In the genomic region with DNA sequence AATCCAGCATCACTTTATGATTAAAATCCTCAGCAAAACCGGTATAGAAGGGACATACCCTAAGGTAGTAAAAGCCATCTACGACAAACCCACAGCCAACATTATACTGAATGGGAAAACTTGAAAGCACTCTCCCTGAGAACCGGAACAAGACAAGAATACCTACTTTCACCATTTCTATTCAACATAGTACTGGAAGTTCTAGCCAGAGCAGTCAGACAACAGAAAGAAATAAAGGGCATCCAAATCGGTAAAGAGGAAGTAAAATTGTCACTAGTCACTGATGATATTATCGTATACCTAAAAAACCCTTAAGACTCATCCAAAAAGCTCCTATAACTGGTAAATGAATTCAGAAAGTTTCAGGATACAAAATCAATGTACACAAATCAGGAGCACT, we compare ENCODE assay signal across 28 cellular contexts.
"Had no signal": no experiment of that assay in that cellular context is flagged by ENCODE, and none has a peak within 500 bp of the region (broad histone marks: within the 10 kb centered on the region; RNA-seq: fewer than 3 reads in every experiment).

No MANE protein-coding gene starts in this region.

- H3K27ac Mint-ChIP-seq: activated CD4-positive, alpha-beta memory T cell treated with anti-CD3 and anti-CD28 coated beads, Interleukin-2, amount 10 ng/mL, durations not matched to agents 7 days and 5 days; activated CD4-positive, alpha-beta T cell treated with anti-CD3 and anti-CD28 coated beads for 36 hours; activated naive CD4-positive, alpha-beta T cell treated with anti-CD3 and anti-CD28 coated beads, Interleukin-2, amount 50 U/mL, for 72 hours; activated naive CD8-positive, alpha-beta T cell treated with anti-CD3 and anti-CD28 coated beads, Interleukin-2, amount 50 U/mL, for 24 hours had no signal

- H3K27me3 Mint-ChIP-seq: activated CD4-positive, alpha-beta memory T cell treated with anti-CD3 and anti-CD28 coated beads, Interleukin-2, amount 10 ng/mL, durations not matched to agents 7 days and 5 days; activated CD4-positive, alpha-beta T cell treated with anti-CD3 and anti-CD28 coated beads for 36 hours; activated naive CD8-positive, alpha-beta T cell treated with anti-CD3 and anti-CD28 coated beads, Interleukin-2, amount 50 U/mL, for 24 hours had no signal

- H3K4me3 Mint-ChIP-seq: activated CD4-positive, alpha-beta memory T cell treated with anti-CD3 and anti-CD28 coated beads, Interleukin-2, amount 10 ng/mL, durations not matched to agents 7 days and 5 days; activated CD4-positive, alpha-beta T cell treated with anti-CD3 and anti-CD28 coated beads for 36 hours; activated naive CD8-positive, alpha-beta T cell treated with anti-CD3 and anti-CD28 coated beads, Interleukin-2, amount 50 U/mL, for 24 hours had no signal

- DNase-seq: activated CD4-positive, alpha-beta memory T cell treated with anti-CD3 and anti-CD28 coated beads, Interleukin-2, amount 10 ng/mL, durations not matched to agents 7 days and 5 days; activated CD4-positive, alpha-beta T cell treated with anti-CD3 and anti-CD28 coated beads for 36 hours; activated CD4-positive, alpha-beta T cell treated with anti-CD3 and anti-CD28 coated beads, Interleukin-2, amount 50 U/mL, for 1 hour; activated naive CD8-positive, alpha-beta T cell treated with anti-CD3 and anti-CD28 coated beads, Interleukin-2, amount 50 U/mL, for 24 hours; activated T-cell treated with anti-CD3 and anti-CD28 coated beads for 4 hours; activated T-cell treated with anti-CD3 and anti-CD28 coated beads, Interleukin-2, amount 50 U/mL, for 48 hours; amniotic stem cell; body of pancreas; central memory CD4-positive, alpha-beta T cell; KG1; NCI-H1092; NCI-H1417; NCI-H1694; NCI-H2029; NCI-H2107; NCI-H2171 treated with DMSO at 0.1 percent for 48 hours; NCI-H345; NCI-H510A treated with DMSO at 0.1 percent for 48 hours; Peyer's patch; Right ventricle myocardium superior; SJCRH30; SK-N-SH; SW 1271; WERI-Rb-1 had no signal

- FAIRE-seq: bronchial epithelial cell had no signal

- H3K4me3 ChIP-seq: ascending aorta, body of pancreas, coronary artery, Peyer's patch, SJCRH30 had no signal
